ENCODE assay signal across 8 cellular contexts in the genomic region with DNA sequence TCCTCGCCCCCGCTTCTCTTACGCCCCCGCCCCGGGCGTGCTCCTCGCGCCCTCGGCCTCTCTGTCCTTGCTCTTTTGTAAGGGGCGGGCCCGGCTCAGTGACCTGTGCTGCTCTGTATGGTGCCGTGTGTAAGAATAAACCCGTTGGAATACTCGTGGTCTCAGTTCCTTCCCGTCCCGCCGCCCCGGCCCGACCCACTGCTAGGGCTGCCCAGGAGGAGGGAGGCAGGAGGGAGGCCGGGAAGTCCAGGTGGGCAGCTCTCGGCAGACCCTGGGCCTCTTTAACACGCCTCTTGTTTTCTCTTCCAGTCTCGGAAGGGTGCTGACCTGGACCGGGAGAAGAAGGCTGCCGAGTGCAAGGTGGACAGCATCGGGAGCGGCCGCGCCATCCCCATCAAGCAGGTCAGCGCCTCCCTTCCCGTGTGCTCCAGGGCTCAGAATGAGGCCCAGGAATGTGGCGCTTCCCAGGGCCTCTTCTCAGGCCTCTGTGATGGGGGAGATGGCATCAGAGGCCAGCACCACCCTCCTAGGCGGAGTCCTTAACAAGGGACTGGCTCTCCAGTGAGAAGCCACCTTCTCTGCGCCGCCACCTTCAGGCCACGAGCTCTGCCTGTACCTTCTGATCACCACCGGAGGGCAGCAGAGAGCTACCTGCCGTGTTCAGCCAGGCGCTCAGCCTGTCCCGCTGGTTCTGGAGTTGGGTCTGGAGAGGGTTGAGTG. TPM values are rescaled to one million over a fixed set of nuclear protein-coding genes. Genes with fewer than 3 reads are reported as not detected.
DNase-seq lines count a peak whose midpoint lies in the region; ATAC-seq and TF ChIP-seq lines count a peak whose summit lies in the region.

No MANE protein-coding gene starts in this region.

- no CpG with 5 or more reads among the region's 40 CpGs for WGBS in H9 (ENCODE audit: extremely low coverage, insufficient read length, low lambda C conversion rate)

- H2BK5ac ChIP-seq in H9 (ENCODE audit: insufficient read length, low read length) = no peak overlapping the region

- H3K23me2 ChIP-seq in H9 (ENCODE audit: insufficient read length, low read depth, low read length, poor library complexity, severe bottlenecking) = peaks cover 10% of the 10 kb centered on the region

- H4K8ac ChIP-seq in H9 (replicated peaks; ENCODE audit: insufficient read length, low read depth, low read length) = no peak overlapping the region

- H3K56ac ChIP-seq in H9 (ENCODE audit: insufficient read length, low read depth, low read length) = no peak overlapping the region

- H3K4me3 Mint-ChIP-seq in H9 = peak overlapping the region in 1 of 2 experiments; percentile 66; a peak in 2 of 5 replicates

- peaks cover 38 to 65% (median 56%) of the 10 kb centered on the region in 3 experiments for H3K36me3 Mint-ChIP-seq in H9 (ENCODE audit: insufficient read depth in 1 of 3, low read depth in 3 of 3)

- no peak overlapping the region for H3T11ph ChIP-seq in H9 (ENCODE audit: low read length)

- H3K79me1 ChIP-seq in H9 (ENCODE audit: insufficient read depth, low read depth, low read length, poor library complexity, severe bottlenecking) = no peaks in the 10 kb centered on the region

- H3K4me1 ChIP-seq in H9 (ENCODE audit: insufficient read depth, low read length) (peaks cover 3% of the 10 kb centered on the region; the same call in 1 of the 2 replicates), MM.1S (ENCODE audit: low read length) (no peaks in the 10 kb centered on the region), SJSA1 (replicated peaks) (no peaks in the 10 kb centered on the region), upper lobe of right lung (no peaks in the 10 kb centered on the region)

- no peak overlapping the region for H2BK12ac ChIP-seq in H9 (ENCODE audit: insufficient read length, low read depth, low read length)

- H3K9ac ChIP-seq in H9 (ENCODE audit: extremely low read depth, insufficient read length, low read length) (no peak overlapping the region), MM.1S (ENCODE audit: low read length) (no peak overlapping the region)

- intact Hi-C loops in upper lobe of right lung (cut with DNase I) = no loop called here

- no peak overlapping the region for H2BK120ac ChIP-seq in H9 (ENCODE audit: low read depth, low read length, poor library complexity, severe bottlenecking)

- ATAC-seq in upper lobe of right lung = peak; percentile 93

- H3K79me2 ChIP-seq in H9 (ENCODE audit: insufficient read depth, low read length) (no peaks in the 10 kb centered on the region), MM.1S (ENCODE audit: low read length) (no peaks in the 10 kb centered on the region)

- peaks cover 17% of the 10 kb centered on the region for H3K27me3 Mint-ChIP-seq in H9 (ENCODE audit: low read depth)

- H3K18ac ChIP-seq in H9 (ENCODE audit: insufficient read length, low read depth, low read length) = no peak overlapping the region

- H4K91ac ChIP-seq in H9 (ENCODE audit: insufficient read length, low read depth, low read length) = no peak overlapping the region

- H3K4me3 ChIP-seq in MM.1S (ENCODE audit: low read length) (no peak overlapping the region), SJSA1 (no peak overlapping the region), upper lobe of right lung (no peak overlapping the region)

- no peak overlapping the region for H2BK15ac ChIP-seq in H9 (ENCODE audit: low read depth, low read length)

- TF ChIP-seq CTCF in H9 (conservative IDR thresholded peaks at IDR 0.05) (peak; percentile 99), MM.1S (IDR thresholded peaks at IDR 0.05; ENCODE audit: low read length) (peak; percentile 100), upper lobe of right lung (IDR thresholded peaks at IDR 0.05) (peak; percentile 97)

- peaks cover 19 to 26% of the 10 kb centered on the region in 2 experiments for H3K4me1 Mint-ChIP-seq in H9

- H3K9me2 ChIP-seq in MM.1S (replicated peaks; ENCODE audit: insufficient read depth, low read length) = no peaks in the 10 kb centered on the region

- H3K14ac ChIP-seq in H9 (ENCODE audit: insufficient read depth, low read length) = no peak overlapping the region

- H3K27ac ChIP-seq in H9 (ENCODE audit: insufficient read length, low read depth, low read length) (no peak overlapping the region), MM.1S (ENCODE audit: low read length) (no peak overlapping the region), SJSA1 (no peak overlapping the region), upper lobe of right lung (no peak overlapping the region)

- no peaks in the 10 kb centered on the region for H4K20me1 ChIP-seq in H9 (ENCODE audit: control insufficient read depth, insufficient read depth, insufficient read length)
- H4K20me1 ChIP-seq in MM.1S (ENCODE audit: insufficient read depth, low read length) = no peaks in the 10 kb centered on the region

- H3K27me3 ChIP-seq in H9 (ENCODE audit: insufficient read depth, low read length) (no peaks in the 10 kb centered on the region), MM.1S (replicated peaks; ENCODE audit: insufficient read depth, low read length) (no peaks in the 10 kb centered on the region), SJSA1 (replicated peaks) (no peaks in the 10 kb centered on the region), upper lobe of right lung (no peaks in the 10 kb centered on the region)

- H3K9me3 Mint-ChIP-seq in H9 = no peaks in the 10 kb centered on the region

- H3K36me3 ChIP-seq in MM.1S (replicated peaks; ENCODE audit: insufficient read depth, low read length) (no peaks in the 10 kb centered on the region), SJSA1 (peaks cover 50% of the 10 kb centered on the region), upper lobe of right lung (peaks cover 80% of the 10 kb centered on the region)

- H3K4me2 ChIP-seq in H9 (ENCODE audit: insufficient read depth, insufficient read length, low read length) = no peak overlapping the region
- H3K4me2 ChIP-seq in MM.1S (ENCODE audit: low read depth, low read length) = no peak overlapping the region

- H4K5ac ChIP-seq in H9 (ENCODE audit: insufficient read length, low read depth, low read length) = no peak overlapping the region

- H2AK5ac ChIP-seq in H9 (ENCODE audit: insufficient read length, low read length) = no peak overlapping the region

- peak; percentile 95 for DNase-seq in ELF-1 (ENCODE audit: low read depth, low spot score)
- peak; percentile 94 for DNase-seq in H9
- DNase-seq in MM.1S = peak; percentile 82
- peak; percentile 68 to 83 for DNase-seq in SJSA1 (ENCODE audit: low read depth in 1 of 2, low spot score in 2 of 2)
- DNase-seq in activated naive CD4-positive, alpha-beta T cell (lab: John Stamatoyannopoulos, UW) = peak; percentile 58 to 74 (median 74)
- DNase-seq in germinal center (ENCODE audit: low spot score) = peak; percentile 90
- DNase-seq in pons (ENCODE audit: low spot score) = peak; percentile 74
- DNase-seq in upper lobe of right lung = peak; percentile 89

- no peak overlapping the region for H3K4ac ChIP-seq in H9 (ENCODE audit: low read depth, low read length)

- H2AFZ ChIP-seq in H9 (ENCODE audit: low read length) = no peak overlapping the region
- H2AFZ ChIP-seq in MM.1S (ENCODE audit: low read length) = no peak overlapping the region

- H2BK20ac ChIP-seq in H9 (ENCODE audit: low read depth, low read length, poor library complexity, severe bottlenecking) = no peak overlapping the region

- H3K9me3 ChIP-seq in H9 (ENCODE audit: control insufficient read depth, low read depth, low read length) (no peaks in the 10 kb centered on the region), MM.1S (replicated peaks; ENCODE audit: insufficient read depth, low read length) (no peaks in the 10 kb centered on the region), SJSA1 (replicated peaks) (no peaks in the 10 kb centered on the region), upper lobe of right lung (no peaks in the 10 kb centered on the region)

- no peaks in the 10 kb centered on the region for H3F3A ChIP-seq in MM.1S (ENCODE audit: insufficient read depth, low read length)

- no peak overlapping the region for H3K23ac ChIP-seq in H9 (ENCODE audit: insufficient read length, low read depth, low read length)

- peak overlapping the region in 2 of 3 experiments; percentile 59 to 68; a peak in 2 of 7 replicates for H3K27ac Mint-ChIP-seq in H9

RNA-seq across cellular contexts. Expression of a gene that starts 37.4 kb away (rescaled TPM):
- total RNA-seq in H9 (2021) = 97.7 and 99.6 TPM in 2 replicates
- 19.9 and 36.6 TPM in 2 replicates for total RNA-seq in SJSA1 (2014; rRNA removed; shearing (Covaris generic))
- total RNA-seq in upper lobe of right lung = 152 TPM

RNA-seq across cellular contexts. Expression of a gene that starts 40.4 kb away (rescaled TPM):
- 45.4 and 53.6 TPM in 2 replicates for total RNA-seq in H9 (2021)
- 32.5 and 34.5 TPM in 2 replicates for total RNA-seq in SJSA1 (2014; rRNA removed; shearing (Covaris generic))
- 36.3 TPM for total RNA-seq in upper lobe of right lung

RNA-seq across cellular contexts. Expression of a gene that starts 43.0 kb away (rescaled TPM):
- total RNA-seq in H9 (2021) (57.8 and 59.5 TPM in 2 replicates), upper lobe of right lung (54.2 TPM)
- total RNA-seq in SJSA1 (2014; rRNA removed; shearing (Covaris generic)) = 104 and 120 TPM in 2 replicates

RNA-seq across cellular contexts. Expression of a gene that starts 43.8 kb away (rescaled TPM):
- not detected in 2 replicates for total RNA-seq in H9 (2021)
- total RNA-seq in SJSA1 (2014; rRNA removed; shearing (Covaris generic)) = not detected in 2 replicates
- total RNA-seq in upper lobe of right lung = not detected
